In genomic region chr3:170337420-170337819, GRCh38 we compare ENCODE assay signal across 2 cellular contexts.
A peak's percentile ranks its signal among the peaks of the same experiment; 100 is the strongest.
TF ChIP-seq lines count a peak whose summit lies in the region.

No MANE protein-coding gene starts in this region.

TF ChIP-seq in HEK293, 187 proteins besides CTCF, POLR2A, EP300 and RAD21:
- no peak for TF ChIP-seq ZNF423 (tag by site-specific recombination; IDR thresholded peaks at IDR 0.05)
- no peak for TF ChIP-seq ZNF266 (tag by site-specific recombination; IDR thresholded peaks at IDR 0.05; ENCODE audit: low read depth)
- no peak for TF ChIP-seq ZNF544 (tag by site-specific recombination; IDR thresholded peaks at IDR 0.05)
- TF ChIP-seq SETDB1 (IDR thresholded peaks at IDR 0.05; ENCODE audit: insufficient read length, low read length), result peak; percentile 67
- TF ChIP-seq ZNF175 (tag by site-specific recombination; IDR thresholded peaks at IDR 0.05), result no peak
- no peak for TF ChIP-seq ZBTB17 (tag by site-specific recombination; IDR thresholded peaks at IDR 0.05)
- TF ChIP-seq ZNF580 (tag by site-specific recombination; IDR thresholded peaks at IDR 0.05), result no peak
- no peak for TF ChIP-seq TSHZ1 (tag by site-specific recombination; IDR thresholded peaks at IDR 0.05; ENCODE audit: borderline replicate concordance)

TF ChIP-seq in K562, 482 proteins besides CTCF, POLR2A, EP300 and RAD21:
- TF ChIP-seq CUX1 (CRISPR knock-in tag; IDR thresholded peaks at IDR 0.05) (no peak), ZNF280B (CRISPR knock-in tag; IDR thresholded peaks at IDR 0.05) (no peak), CBX3 (IDR thresholded peaks at IDR 0.05; ENCODE audit: borderline replicate concordance in 1 of 2, low read length in 2 of 2) (peak in 1 of 2 experiments; percentile 64; a peak in 1 of 3 replicates), MEF2A (IDR thresholded peaks at IDR 0.05; ENCODE audit: control insufficient read depth, low read depth, low read length) (peak; percentile 86; the same call in 1 of the 2 replicates), CHAMP1 (IDR thresholded peaks at IDR 0.05) (no peak)
